Comparison of ENCODE assay signal across 25 cellular contexts in the genomic region with DNA sequence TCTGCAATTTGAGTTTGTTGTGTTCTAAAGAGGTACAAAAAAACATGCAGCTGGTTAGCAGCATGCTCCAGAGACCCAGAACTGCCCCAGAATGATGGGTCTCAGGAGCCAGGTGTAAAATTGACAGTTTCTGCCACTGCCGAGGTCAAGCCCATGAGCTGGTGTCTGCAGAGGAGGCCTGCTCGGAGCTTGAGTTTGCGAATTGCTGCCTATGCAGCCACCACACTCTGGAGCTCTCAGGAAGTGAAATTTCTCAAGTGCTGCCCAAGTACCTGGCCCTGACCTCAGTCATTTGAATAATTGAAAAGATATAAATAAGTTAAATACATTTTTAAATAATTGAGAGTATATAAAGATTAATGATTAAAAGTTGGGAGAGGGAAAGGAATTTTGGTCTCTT.
DNase-seq lines count a peak whose midpoint lies in the region; ATAC-seq and TF ChIP-seq lines count a peak whose summit lies in the region.
"Had no signal": no experiment of that assay in that cellular context is flagged by ENCODE, and none has a peak within 500 bp of the region (broad histone marks: within the 10 kb centered on the region; RNA-seq: fewer than 3 reads in every experiment).

No MANE protein-coding gene starts in this region.

- DNase-seq in NOMO-1 treated with DMSO at 0.1 percent for 48 hours (lab: John Stamatoyannopoulos, UW; ENCODE audit: unreplicated experiment) (peak; percentile 5), NOMO-1 treated with dmso at 0.1 percent for 144 hours (lab: John Stamatoyannopoulos, UW; ENCODE audit: unreplicated experiment) (no peak), uterus (no peak), medulla oblongata (ENCODE audit: extremely low spot score) (no peak), dorsolateral prefrontal cortex (no peak)
- DNase-seq in activated CD4-positive, alpha-beta memory T cell treated with anti-CD3 and anti-CD28 coated beads, Interleukin-2, amount 10 ng/mL, durations not matched to agents 7 days and 5 days, result no peak
- DNase-seq: C1 segment of cervical spinal cord, DMS153, erythroblast, MG63, NCI-H2081, NCI-H526 treated with DMSO at 0.1 percent for 48 hours, PC-9, right cardiac atrium had no signal

- H3K27ac ChIP-seq in uterus (no peak overlapping the region), dorsolateral prefrontal cortex (no peak overlapping the region)
- H3K27ac ChIP-seq: A549, cardiac muscle cell, PC-9, SJSA1 had no signal

- H3K9me3 ChIP-seq in uterus, result no peaks in the 10 kb centered on the region
- H3K9me3 ChIP-seq: A549, MG63, SJSA1 had no signal

- no peaks in the 10 kb centered on the region for H3K4me1 ChIP-seq in uterus
- H3K4me1 ChIP-seq: A549 had no signal

- CTCF ChIA-PET in activated CD4-positive, alpha-beta memory T cell treated with anti-CD3 and anti-CD28 coated beads, Interleukin-2, amount 10 ng/mL, durations not matched to agents 7 days and 5 days (lab: Charles Lee), result interaction anchor here (2.1 kb wide), 1 partner anchor 9 kb away, joined by 4 read pairs; no protein-coding TSS in a partner anchor

- TF ChIP-seq POLR2A in uterus (IDR thresholded peaks at IDR 0.05), result no peak

- TF ChIP-seq CTCF in uterus (IDR thresholded peaks at IDR 0.05) (no peak), dorsolateral prefrontal cortex (IDR thresholded peaks at IDR 0.05 in 54 of 56, conservative IDR thresholded peaks at IDR 0.05 in 2 of 56; ENCODE audit: low read depth in 1 of 56, partially characterized antibody in 56 of 56) (no peak)

- H3K27me3 ChIP-seq in uterus, result no peaks in the 10 kb centered on the region
- H3K27me3 ChIP-seq in dorsolateral prefrontal cortex, result no peaks in the 10 kb centered on the region
- H3K27me3 ChIP-seq: cardiac muscle cell, MG63, SJSA1 had no signal

- H3K4me3 ChIP-seq in uterus (no peak overlapping the region), dorsolateral prefrontal cortex (no peak overlapping the region)
- H3K4me3 ChIP-seq: A549, cardiac muscle cell, MG63, PC-9, SJSA1 had no signal

- H3K27ac Mint-ChIP-seq in activated CD4-positive, alpha-beta memory T cell treated with anti-CD3 and anti-CD28 coated beads, Interleukin-2, amount 10 ng/mL, durations not matched to agents 7 days and 5 days, result no peak overlapping the region
- H3K27ac Mint-ChIP-seq: activated T-helper 2 cell treated with anti-CD3 and anti-CD28 coated beads, Interferon-gamma antibody, Interleukin-2, Interleukin-4, amounts not matched to agents 10 μg/mL and 5 μg/mL and 100 μg/mL, durations not matched to agents 14 hours and 24 hours and 36 hours; stimulated activated naive CD8-positive, alpha-beta T cell treated with anti-CD3 and anti-CD28 coated beads, Interleukin-15, Interleukin-2, amounts not matched to agents 100 ng/mL and 50 ng/mL, for 24 hours; T-helper 2 cell treated with Interferon-gamma antibody and Interleukin-4, amounts not matched to agents 5 μg/mL and 100 μg/mL, for 36 hours; type B pancreatic cell had no signal

- no peaks in the 10 kb centered on the region for H3K36me3 ChIP-seq in uterus
- H3K36me3 ChIP-seq: cardiac muscle cell, MG63, SJSA1 had no signal

- peak; percentile 76 for ATAC-seq in GM21526 (IDR thresholded peaks at IDR 0.05; ENCODE audit: low FRiP score, unreplicated experiment)
- peak; percentile 76 for ATAC-seq in HG03175 (IDR thresholded peaks at IDR 0.05; ENCODE audit: unreplicated experiment)
- ATAC-seq: A549; activated CD4-positive, CD25-positive, alpha-beta regulatory T cell treated with anti-CD3 and anti-CD28 coated beads, Interleukin-2, amount 50 U/mL, for 24 hours; HepG2; right cardiac atrium had no signal

- POLR2A ChIA-PET in activated CD4-positive, alpha-beta memory T cell treated with anti-CD3 and anti-CD28 coated beads, Interleukin-2, amount 10 ng/mL, durations not matched to agents 7 days and 5 days (lab: Charles Lee), result interaction anchor here (1.1 kb wide), 1 partner anchor 67 kb away, joined by 4 read pairs; the partner anchor contains the start of genes BRCA2 and ZAR1L

- no peak overlapping the region for H3K4me3 Mint-ChIP-seq in activated CD4-positive, alpha-beta memory T cell treated with anti-CD3 and anti-CD28 coated beads, Interleukin-2, amount 10 ng/mL, durations not matched to agents 7 days and 5 days
- H3K4me3 Mint-ChIP-seq: stimulated activated naive CD8-positive, alpha-beta T cell treated with anti-CD3 and anti-CD28 coated beads, Interleukin-15, Interleukin-2, amounts not matched to agents 100 ng/mL and 50 ng/mL, for 24 hours; T-helper 2 cell treated with Interferon-gamma antibody and Interleukin-4, amounts not matched to agents 5 μg/mL and 100 μg/mL, for 36 hours; type B pancreatic cell had no signal

- peaks cover 2% of the 10 kb centered on the region for H3K36me3 Mint-ChIP-seq in activated CD4-positive, alpha-beta memory T cell treated with anti-CD3 and anti-CD28 coated beads, Interleukin-2, amount 10 ng/mL, durations not matched to agents 7 days and 5 days (ENCODE audit: low read depth)

- H3K27me3 Mint-ChIP-seq in activated CD4-positive, alpha-beta memory T cell treated with anti-CD3 and anti-CD28 coated beads, Interleukin-2, amount 10 ng/mL, durations not matched to agents 7 days and 5 days, result no peaks in the 10 kb centered on the region
- H3K27me3 Mint-ChIP-seq: stimulated activated naive CD8-positive, alpha-beta T cell treated with anti-CD3 and anti-CD28 coated beads, Interleukin-15, Interleukin-2, amounts not matched to agents 100 ng/mL and 50 ng/mL, for 24 hours; type B pancreatic cell had no signal

- peaks cover 15% of the 10 kb centered on the region for H3K4me1 Mint-ChIP-seq in activated CD4-positive, alpha-beta memory T cell treated with anti-CD3 and anti-CD28 coated beads, Interleukin-2, amount 10 ng/mL, durations not matched to agents 7 days and 5 days

- intact Hi-C loops in uterus (cut with DNase I; ENCODE audit: low total_unique reads) (no loop called here), dorsolateral prefrontal cortex (cut with DNase I) (no loop called here)

- no peaks in the 10 kb centered on the region for H3K9me3 Mint-ChIP-seq in activated CD4-positive, alpha-beta memory T cell treated with anti-CD3 and anti-CD28 coated beads, Interleukin-2, amount 10 ng/mL, durations not matched to agents 7 days and 5 days
- H3K9me3 Mint-ChIP-seq: activated T-helper 2 cell treated with anti-CD3 and anti-CD28 coated beads, Interferon-gamma antibody, Interleukin-2, Interleukin-4, amounts not matched to agents 10 μg/mL and 5 μg/mL and 100 μg/mL, durations not matched to agents 14 hours and 24 hours and 36 hours; stimulated activated naive CD8-positive, alpha-beta T cell treated with anti-CD3 and anti-CD28 coated beads, Interleukin-15, Interleukin-2, amounts not matched to agents 100 ng/mL and 50 ng/mL, for 24 hours; T-helper 2 cell treated with Interferon-gamma antibody and Interleukin-4, amounts not matched to agents 5 μg/mL and 100 μg/mL, for 36 hours; type B pancreatic cell had no signal
